ENCODE assay signal across 20 cellular contexts in the genomic region with DNA sequence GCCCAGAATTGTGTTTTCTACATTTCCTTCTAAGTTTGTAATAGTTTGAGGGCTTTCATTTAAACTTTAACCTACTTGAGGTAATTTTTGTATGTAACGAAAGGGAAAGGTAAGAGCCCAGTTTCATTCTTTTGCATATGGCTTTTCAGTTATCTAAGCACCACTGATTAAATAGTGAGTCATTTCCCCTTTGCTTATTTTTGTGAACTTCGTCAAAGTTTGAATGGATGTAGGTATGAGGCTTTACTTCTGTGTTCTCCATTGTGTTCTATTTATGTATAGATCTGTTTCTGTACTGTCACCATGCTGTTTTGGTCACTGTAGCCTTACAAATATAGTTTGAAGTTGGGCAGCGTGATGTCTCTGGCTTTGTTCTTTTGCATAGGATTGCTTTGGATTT.
DNase-seq lines count a peak whose midpoint lies in the region; ATAC-seq, FAIRE-seq and TF ChIP-seq lines count a peak whose summit lies in the region.
"Had no signal": no experiment of that assay in that cellular context is flagged by ENCODE, and none has a peak within 500 bp of the region (broad histone marks: within the 10 kb centered on the region; RNA-seq: fewer than 3 reads in every experiment).

No MANE protein-coding gene starts in this region.

- H3K27me3 ChIP-seq in mammary epithelial cell (ENCODE audit: insufficient read depth, low read length): no peaks in the 10 kb centered on the region
- H3K27me3 ChIP-seq: thyroid gland had no signal

- no peaks in the 10 kb centered on the region for H3K79me2 ChIP-seq in mammary epithelial cell (ENCODE audit: insufficient read depth, low read length)

- dilution Hi-C loops in mammary epithelial cell (cut with HindIII; ENCODE audit: low sequenced_read_pairs): no loop called here

- no peak overlapping the region for H3K27ac ChIP-seq in mammary epithelial cell (ENCODE audit: insufficient read depth, low read depth, low read length)
- H3K27ac ChIP-seq: psoas muscle, thyroid gland had no signal

- no peak for TF ChIP-seq CTCF in mammary epithelial cell (conservative IDR thresholded peaks at IDR 0.05 in 1 of 2, IDR thresholded peaks at IDR 0.05 in 1 of 2; ENCODE audit: extremely low read depth in 1 of 2, insufficient read depth in 1 of 2, low read depth in 1 of 2, low read length in 2 of 2)

- no TSS peak for BruUV-seq in mammary epithelial cell (replicated peaks; lab: Mats Ljungman, UMichigan)

- no peak for FAIRE-seq in frontal cortex (lab: Jason Lieb, UNC)

- H2AFZ ChIP-seq in mammary epithelial cell (ENCODE audit: low read depth, low read length): no peak overlapping the region

- intact Hi-C loops in mammary epithelial cell (cut with micrococcal nuclease): no loop called here

- no peak overlapping the region for H3K9ac ChIP-seq in mammary epithelial cell (ENCODE audit: insufficient read depth, low read length)

- peak; percentile 59 for ATAC-seq in GM18861 (IDR thresholded peaks at IDR 0.05; ENCODE audit: unreplicated experiment)
- ATAC-seq in HG02623 (IDR thresholded peaks at IDR 0.05; ENCODE audit: unreplicated experiment): peak; percentile 63
- no peak for ATAC-seq in GM21367 (IDR thresholded peaks at IDR 0.05; ENCODE audit: unreplicated experiment)
- ATAC-seq in GM21825 (IDR thresholded peaks at IDR 0.05; ENCODE audit: unreplicated experiment): no peak
- ATAC-seq in HG03139 (IDR thresholded peaks at IDR 0.05; ENCODE audit: unreplicated experiment): no peak
- ATAC-seq: HCT116, psoas muscle had no signal

- no peaks in the 10 kb centered on the region for H3K4me1 ChIP-seq in mammary epithelial cell (ENCODE audit: insufficient read depth, low read length)
- H3K4me1 ChIP-seq: psoas muscle, thyroid gland had no signal

- peak; percentile 1 for DNase-seq in HPDE6-E6E7 (ENCODE audit: extremely low spot score)
- DNase-seq in mammary epithelial cell: peak; percentile 2
- no peak for DNase-seq in frontal cortex (ENCODE audit: low spot score in 2 of 2)
- DNase-seq: activated CD4-positive, alpha-beta memory T cell treated with anti-CD3 and anti-CD28 coated beads, Interleukin-2, amount 10 ng/mL, durations not matched to agents 7 days and 5 days; activated naive CD4-positive, alpha-beta T cell treated with anti-CD3 and anti-CD28 coated beads, Interleukin-2, amount 10 ng/mL, durations not matched to agents 7 days and 5 days; anterior cingulate cortex; effector memory CD4-positive, alpha-beta T cell; glutamatergic neuron; NCI-H187; psoas muscle; stimulated activated CD4-positive, alpha-beta T cell treated with anti-CD3 and anti-CD28 coated beads, Interleukin-2, amount 100 ng/mL, for 24 hours; stimulated activated naive CD4-positive, alpha-beta T cell treated with Interleukin-2 at 50 U/mL for 16 hours; T-helper 1 cell; thyroid gland had no signal

- H3K4me2 ChIP-seq in mammary epithelial cell (ENCODE audit: insufficient read depth, low read depth, low read length): no peak overlapping the region

- no peaks in the 10 kb centered on the region for H3K9me3 ChIP-seq in mammary epithelial cell (replicated peaks; ENCODE audit: insufficient read depth, low read length)
- H3K9me3 ChIP-seq: psoas muscle, thyroid gland had no signal

- 55% methylated on average over 3 of the region's 3 CpGs for WGBS in mammary epithelial cell (ENCODE audit: low coverage, missing lambda C conversion rate)

- no peak overlapping the region for H3K4me3 ChIP-seq in mammary epithelial cell (replicated peaks in 1 of 3; ENCODE audit: insufficient read depth in 1 of 3, low read depth in 2 of 3, low read length in 3 of 3)
- H3K4me3 ChIP-seq: psoas muscle, thyroid gland had no signal

- in situ Hi-C loops in mammary epithelial cell (cut with MboI; ENCODE audit: low sequenced_read_pairs in 2 of 2): no loop called here

- H4K20me1 ChIP-seq in mammary epithelial cell (ENCODE audit: insufficient read depth, low read length): no peaks in the 10 kb centered on the region

- CTCF ChIA-PET in mammary epithelial cell (lab: Charles Lee; ENCODE audit: low non-redundant PET): no interaction called here

- H3K36me3 ChIP-seq in mammary epithelial cell (ENCODE audit: insufficient read depth, low read length): no peaks in the 10 kb centered on the region
- H3K36me3 ChIP-seq: thyroid gland had no signal

Comparison
In these comparisons a context has a peak if more than half of its experiments do, and no peak if none do; other contexts are left out.
1. ATAC-seq: peak in GM18861 (single experiment) and HG02623 (single experiment); none in GM21367 (single experiment), GM21825 (single experiment) and HG03139 (single experiment).
2. DNase-seq: peak in HPDE6-E6E7 (single experiment) and mammary epithelial cell (single experiment); none in frontal cortex (0 of 2).